In genomic region chr17:37135581-37135980, GRCh38 we compare ENCODE assay signal across 24 cellular contexts.
"Had no signal": no experiment of that assay in that cellular context is flagged by ENCODE, and none has a peak within 500 bp of the region (broad histone marks: within the 10 kb centered on the region; RNA-seq: fewer than 3 reads in every experiment).

No MANE protein-coding gene starts in this region.

- H3K4me1 ChIP-seq: Peyer's patch, SJSA1 had no signal

- H3K9me3 Mint-ChIP-seq: activated CD4-positive, alpha-beta memory T cell treated with anti-CD3 and anti-CD28 coated beads, Interleukin-2, amount 10 ng/mL, durations not matched to agents 7 days and 5 days; activated CD4-positive, alpha-beta T cell treated with anti-CD3 and anti-CD28 coated beads, Interleukin-2, amount 10 ng/mL, durations not matched to agents 7 days and 5 days; activated naive CD4-positive, alpha-beta T cell treated with anti-CD3 and anti-CD28 coated beads, Interleukin-2, amount 10 ng/mL, durations not matched to agents 7 days and 5 days; activated T-helper 2 cell treated with anti-CD3 and anti-CD28 coated beads, Interferon-gamma antibody, Interleukin-2, Interleukin-4, amounts not matched to agents 10 μg/mL and 5 μg/mL and 100 μg/mL, durations not matched to agents 14 hours and 24 hours and 36 hours had no signal

- H3K27ac Mint-ChIP-seq: activated CD4-positive, alpha-beta memory T cell treated with anti-CD3 and anti-CD28 coated beads, Interleukin-2, amount 10 ng/mL, durations not matched to agents 7 days and 5 days; activated CD4-positive, alpha-beta T cell treated with anti-CD3 and anti-CD28 coated beads, Interleukin-2, amount 10 ng/mL, durations not matched to agents 7 days and 5 days; activated naive CD4-positive, alpha-beta T cell treated with anti-CD3 and anti-CD28 coated beads, Interleukin-2, amount 10 ng/mL, durations not matched to agents 7 days and 5 days; activated T-helper 2 cell treated with anti-CD3 and anti-CD28 coated beads, Interferon-gamma antibody, Interleukin-2, Interleukin-4, amounts not matched to agents 10 μg/mL and 5 μg/mL and 100 μg/mL, durations not matched to agents 14 hours and 24 hours and 36 hours; T-helper 17 cell had no signal

- DNase-seq: activated CD4-positive, alpha-beta memory T cell treated with anti-CD3 and anti-CD28 coated beads, Interleukin-2, amount 10 ng/mL, durations not matched to agents 7 days and 5 days; activated CD4-positive, alpha-beta T cell treated with anti-CD3 and anti-CD28 coated beads, Interleukin-2, amount 10 ng/mL, durations not matched to agents 7 days and 5 days; activated CD4-positive, CD25-positive, alpha-beta regulatory T cell; activated gamma-delta T cell treated with Interleukin-2 at 50 U/mL for 16 hours; activated naive CD4-positive, alpha-beta T cell treated with anti-CD3 and anti-CD28 coated beads, Interleukin-2, amount 10 ng/mL, durations not matched to agents 7 days and 5 days; activated T-cell treated with anti-CD3 and anti-CD28 coated beads for 4 hours; activated T-cell treated with anti-CD3 and anti-CD28 coated beads, Interleukin-2, amount 50 U/mL, for 48 hours; amygdala; brain microvascular endothelial cell; cerebellar nuclear complex; Karpas-422; MM.1S; NCI-H1105; NCI-H1436; NCI-H1694 treated with DMSO at 0.1 percent for 48 hours; NCI-H510A treated with DMSO at 0.1 percent for 48 hours; NCI-H69; Peyer's patch; SHP77; T-helper 17 cell; T-helper 9 cell had no signal

- H3K27ac ChIP-seq: brain microvascular endothelial cell, Peyer's patch, RWPE1, SJSA1 had no signal

- H3K4me3 Mint-ChIP-seq: activated CD4-positive, alpha-beta memory T cell treated with anti-CD3 and anti-CD28 coated beads, Interleukin-2, amount 10 ng/mL, durations not matched to agents 7 days and 5 days; activated CD4-positive, alpha-beta T cell treated with anti-CD3 and anti-CD28 coated beads, Interleukin-2, amount 10 ng/mL, durations not matched to agents 7 days and 5 days; activated naive CD4-positive, alpha-beta T cell treated with anti-CD3 and anti-CD28 coated beads, Interleukin-2, amount 10 ng/mL, durations not matched to agents 7 days and 5 days; T-helper 17 cell had no signal

- H3K9me3 ChIP-seq: Peyer's patch, SJSA1 had no signal

- H3K36me3 Mint-ChIP-seq: activated naive CD4-positive, alpha-beta T cell treated with anti-CD3 and anti-CD28 coated beads, Interleukin-2, amount 10 ng/mL, durations not matched to agents 7 days and 5 days had no signal

- H3K36me3 ChIP-seq: brain microvascular endothelial cell, Peyer's patch had no signal

- ATAC-seq: T-helper 17 cell had no signal

- H3K27me3 Mint-ChIP-seq: activated CD4-positive, alpha-beta memory T cell treated with anti-CD3 and anti-CD28 coated beads, Interleukin-2, amount 10 ng/mL, durations not matched to agents 7 days and 5 days; activated CD4-positive, alpha-beta T cell treated with anti-CD3 and anti-CD28 coated beads, Interleukin-2, amount 10 ng/mL, durations not matched to agents 7 days and 5 days; activated naive CD4-positive, alpha-beta T cell treated with anti-CD3 and anti-CD28 coated beads, Interleukin-2, amount 10 ng/mL, durations not matched to agents 7 days and 5 days; T-helper 17 cell had no signal

- H3K4me1 Mint-ChIP-seq: activated CD4-positive, alpha-beta memory T cell treated with anti-CD3 and anti-CD28 coated beads, Interleukin-2, amount 10 ng/mL, durations not matched to agents 7 days and 5 days had no signal

- H3K4me3 ChIP-seq: Peyer's patch, SJSA1 had no signal
